In genomic region chr6:16651871-16652270, GRCh38 we compare ENCODE assay signal across 9 cellular contexts.
DNase-seq lines count a peak whose midpoint lies in the region; ATAC-seq lines count a peak whose summit lies in the region.
"Had no signal": no experiment of that assay in that cellular context is flagged by ENCODE, and none has a peak within 500 bp of the region (broad histone marks: within the 10 kb centered on the region; RNA-seq: fewer than 3 reads in every experiment).

No MANE protein-coding gene starts in this region.

- POLR2A ChIA-PET in activated CD4-positive, alpha-beta memory T cell treated with anti-CD3 and anti-CD28 coated beads, Interleukin-2, amount 10 ng/mL, durations not matched to agents 7 days and 5 days (lab: Charles Lee), result interaction anchor here (0.7 to 5.0 kb wide), 37 partner anchors 9 to 521 kb away, joined by 3 to 46 read pairs (median 4); partner anchors contain the start of gene ATXN1

- peak overlapping the region; percentile 7 for H3K4me3 Mint-ChIP-seq in activated naive CD8-positive, alpha-beta T cell
- no peak overlapping the region for H3K4me3 Mint-ChIP-seq in activated naive CD8-positive, alpha-beta T cell treated with anti-CD3 and anti-CD28 coated beads for 36 hours
- peak overlapping the region; percentile 52 for H3K4me3 Mint-ChIP-seq in activated CD4-positive, alpha-beta memory T cell treated with anti-CD3 and anti-CD28 coated beads, Interleukin-2, amount 10 ng/mL, durations not matched to agents 7 days and 5 days

- ATAC-seq in HG03060 (IDR thresholded peaks at IDR 0.05; ENCODE audit: low read depth, unreplicated experiment) (peak; percentile 86), HG02885 (IDR thresholded peaks at IDR 0.05; ENCODE audit: poor library complexity, unreplicated experiment) (no peak)

- peaks cover 46% of the 10 kb centered on the region for H3K4me1 Mint-ChIP-seq in activated naive CD8-positive, alpha-beta T cell (ENCODE audit: low read depth)
- peaks cover 23% of the 10 kb centered on the region for H3K4me1 Mint-ChIP-seq in activated naive CD8-positive, alpha-beta T cell treated with anti-CD3 and anti-CD28 coated beads for 36 hours
- peaks cover 65% of the 10 kb centered on the region for H3K4me1 Mint-ChIP-seq in activated CD4-positive, alpha-beta memory T cell treated with anti-CD3 and anti-CD28 coated beads, Interleukin-2, amount 10 ng/mL, durations not matched to agents 7 days and 5 days

- no peak for DNase-seq in activated naive CD8-positive, alpha-beta T cell treated with anti-CD3 and anti-CD28 coated beads for 36 hours
- DNase-seq in activated CD4-positive, alpha-beta memory T cell treated with anti-CD3 and anti-CD28 coated beads, Interleukin-2, amount 10 ng/mL, durations not matched to agents 7 days and 5 days, result peak; percentile 29
- DNase-seq in iPS-NIHi11 (ENCODE audit: low spot score), result no peak
- no peak for DNase-seq in NCI-H146 (lab: John Stamatoyannopoulos, UW)
- DNase-seq in DMS 273 (lab: John Stamatoyannopoulos, UW; ENCODE audit: unreplicated experiment), result no peak
- DNase-seq: T1000 had no signal

- CTCF ChIA-PET in activated CD4-positive, alpha-beta memory T cell treated with anti-CD3 and anti-CD28 coated beads, Interleukin-2, amount 10 ng/mL, durations not matched to agents 7 days and 5 days (lab: Charles Lee), result interaction anchor here (0.6 to 3.3 kb wide), 17 partner anchors 11 to 320 kb away, joined by 3 to 25 read pairs (median 3); partner anchors contain the start of gene ATXN1

- H3K27me3 Mint-ChIP-seq in activated naive CD8-positive, alpha-beta T cell, result no peaks in the 10 kb centered on the region
- H3K27me3 Mint-ChIP-seq in activated naive CD8-positive, alpha-beta T cell treated with anti-CD3 and anti-CD28 coated beads for 36 hours, result no peaks in the 10 kb centered on the region
- no peaks in the 10 kb centered on the region for H3K27me3 Mint-ChIP-seq in activated CD4-positive, alpha-beta memory T cell treated with anti-CD3 and anti-CD28 coated beads, Interleukin-2, amount 10 ng/mL, durations not matched to agents 7 days and 5 days

- peak overlapping the region; percentile 50 for H3K27ac Mint-ChIP-seq in activated naive CD8-positive, alpha-beta T cell
- H3K27ac Mint-ChIP-seq in activated naive CD8-positive, alpha-beta T cell treated with anti-CD3 and anti-CD28 coated beads for 36 hours, result no peak overlapping the region
- H3K27ac Mint-ChIP-seq in activated CD4-positive, alpha-beta memory T cell treated with anti-CD3 and anti-CD28 coated beads, Interleukin-2, amount 10 ng/mL, durations not matched to agents 7 days and 5 days, result peak overlapping the region; percentile 88

- H3K9me3 Mint-ChIP-seq in activated naive CD8-positive, alpha-beta T cell (ENCODE audit: low read depth), result no peaks in the 10 kb centered on the region
- no peaks in the 10 kb centered on the region for H3K9me3 Mint-ChIP-seq in activated naive CD8-positive, alpha-beta T cell treated with anti-CD3 and anti-CD28 coated beads for 36 hours
- H3K9me3 Mint-ChIP-seq in activated CD4-positive, alpha-beta memory T cell treated with anti-CD3 and anti-CD28 coated beads, Interleukin-2, amount 10 ng/mL, durations not matched to agents 7 days and 5 days, result no peaks in the 10 kb centered on the region

- H3K36me3 Mint-ChIP-seq in activated naive CD8-positive, alpha-beta T cell, result peaks cover 21% of the 10 kb centered on the region
- peaks cover 32% of the 10 kb centered on the region for H3K36me3 Mint-ChIP-seq in activated naive CD8-positive, alpha-beta T cell treated with anti-CD3 and anti-CD28 coated beads for 36 hours
- peaks cover 53% of the 10 kb centered on the region for H3K36me3 Mint-ChIP-seq in activated CD4-positive, alpha-beta memory T cell treated with anti-CD3 and anti-CD28 coated beads, Interleukin-2, amount 10 ng/mL, durations not matched to agents 7 days and 5 days (ENCODE audit: low read depth)
